Comparison of ENCODE assay signal across 9 cellular contexts in the genomic region with DNA sequence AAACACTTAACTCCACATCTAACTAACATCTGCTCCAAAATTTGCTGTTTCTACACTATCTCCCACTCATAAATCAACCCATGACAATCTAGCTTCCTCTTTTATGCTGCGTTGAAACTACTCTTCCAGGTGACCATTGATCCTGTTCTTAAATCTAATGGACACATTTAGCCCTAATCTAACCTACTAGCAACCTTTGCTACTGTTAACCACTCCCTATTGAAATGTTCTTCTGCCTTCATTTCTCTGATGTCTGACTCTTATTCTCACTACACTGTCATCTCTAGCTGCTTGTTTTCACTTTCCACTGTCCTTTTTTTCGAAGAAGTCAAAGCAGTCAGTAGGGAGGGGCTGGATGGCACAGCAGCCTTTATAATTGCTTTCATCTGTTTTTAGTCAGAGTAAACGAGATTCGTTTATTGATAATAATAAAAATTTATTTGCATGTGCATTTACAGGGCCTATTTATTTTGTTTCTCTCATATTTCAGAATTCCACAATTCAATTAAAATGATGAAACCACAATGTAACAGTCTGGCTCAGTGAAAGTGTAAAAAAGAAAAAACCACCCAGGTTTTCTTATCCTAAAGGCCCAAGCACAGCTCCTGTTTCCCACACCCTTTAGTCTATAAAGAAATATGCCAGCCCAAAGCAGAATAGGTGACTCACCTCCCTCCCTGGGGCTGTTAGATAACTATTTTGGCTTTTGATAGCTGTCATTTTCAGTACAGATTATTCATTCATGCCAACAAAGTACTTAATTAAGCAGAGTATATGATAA. TPM values are rescaled to one million over a fixed set of nuclear protein-coding genes. Genes with fewer than 3 reads are reported as not detected.
DNase-seq lines count a peak whose midpoint lies in the region; ATAC-seq, FAIRE-seq and TF ChIP-seq lines count a peak whose summit lies in the region.
"Had no signal": no experiment of that assay in that cellular context is flagged by ENCODE, and none has a peak within 500 bp of the region (broad histone marks: within the 10 kb centered on the region; RNA-seq: fewer than 3 reads in every experiment).

No MANE protein-coding gene starts in this region.

- peak; percentile 86 for ATAC-seq in GM21723 (IDR thresholded peaks at IDR 0.05; ENCODE audit: unreplicated experiment)
- ATAC-seq in activated naive CD4-positive, alpha-beta T cell treated with anti-CD3 and anti-CD28 coated beads, Interleukin-2, amount 50 U/mL, for 72 hours: peak; percentile 72 to 93
- peak; percentile 42 to 53 (median 53) for ATAC-seq in natural killer cell

- TF ChIP-seq EP300 in esophagus muscularis mucosa (IDR thresholded peaks at IDR 0.05): no peak

- TF ChIP-seq CTCF in natural killer cell (IDR thresholded peaks at IDR 0.05) (no peak), esophagus muscularis mucosa (IDR thresholded peaks at IDR 0.05) (no peak)

- FAIRE-seq in GM18507 (lab: Jason Lieb, UNC): peak; percentile 76
- FAIRE-seq: TTC549 had no signal

- no peaks in the 10 kb centered on the region for H3K36me3 ChIP-seq in esophagus muscularis mucosa

- H3K4me1 Mint-ChIP-seq in IgD-negative memory B cell: peaks cover 56 to 73% (median 64%) of the 10 kb centered on the region in 3 donors
- peaks cover 59 to 67% of the 10 kb centered on the region in 2 donors for H3K4me1 Mint-ChIP-seq in natural killer cell

- no peak for TF ChIP-seq POLR2A in esophagus muscularis mucosa (IDR thresholded peaks at IDR 0.05; ENCODE audit: low read depth)

- WGBS in esophagus muscularis mucosa: 48% methylated on average over 4 of the region's 4 CpGs

- intact Hi-C loops in natural killer cell (cut with micrococcal nuclease) (loop anchor here (5.0 kb wide), 1 partner anchor 44 kb away; the partner anchor contains the start of gene ATP2B1), esophagus muscularis mucosa (cut with DNase I) (no loop called here)

- no peak for DNase-seq in GM18507 (ENCODE audit: extremely low spot score, insufficient read length, low read depth)
- DNase-seq in activated naive CD4-positive, alpha-beta T cell treated with anti-CD3 and anti-CD28 coated beads, Interleukin-2, amount 50 U/mL, for 72 hours (ENCODE audit: low spot score in 2 of 2): no peak
- DNase-seq in natural killer cell: no peak
- no peak for DNase-seq in NCI-H748 (lab: John Stamatoyannopoulos, UW; ENCODE audit: unreplicated experiment)
- no peak for DNase-seq in NCI-H446 (lab: John Stamatoyannopoulos, UW)
- DNase-seq in esophagus muscularis mucosa (ENCODE audit: extremely low spot score): no peak

- no peaks in the 10 kb centered on the region for H3K27me3 Mint-ChIP-seq in IgD-negative memory B cell
- no peaks in the 10 kb centered on the region for H3K27me3 Mint-ChIP-seq in natural killer cell (ENCODE audit: low read depth in 2 of 2)

- no peaks in the 10 kb centered on the region for H3K9me3 ChIP-seq in esophagus muscularis mucosa

- no peaks in the 10 kb centered on the region for H3K27me3 ChIP-seq in esophagus muscularis mucosa

- no peak overlapping the region for H3K27ac ChIP-seq in esophagus muscularis mucosa (replicated peaks in 1 of 4)

- peak overlapping the region; percentile 7 to 61 (median 16) for H3K27ac Mint-ChIP-seq in IgD-negative memory B cell
- H3K27ac Mint-ChIP-seq in activated naive CD4-positive, alpha-beta T cell treated with anti-CD3 and anti-CD28 coated beads, Interleukin-2, amount 50 U/mL, for 72 hours: no peak overlapping the region
- peak overlapping the region; percentile 2 to 53 for H3K27ac Mint-ChIP-seq in natural killer cell

- H3K9me3 Mint-ChIP-seq in IgD-negative memory B cell (no peaks in the 10 kb centered on the region), natural killer cell (no peaks in the 10 kb centered on the region)
- peaks cover 3 to 8% of the 10 kb centered on the region in 2 donors for H3K9me3 Mint-ChIP-seq in activated naive CD4-positive, alpha-beta T cell treated with anti-CD3 and anti-CD28 coated beads, Interleukin-2, amount 50 U/mL, for 72 hours

- H3K4me1 ChIP-seq in esophagus muscularis mucosa: peaks cover 3 to 44% (median 26%) of the 10 kb centered on the region in 4 donors

- H3K36me3 Mint-ChIP-seq in IgD-negative memory B cell (peaks cover 6% of the 10 kb centered on the region), natural killer cell (no peaks in the 10 kb centered on the region)
- peaks cover 0 to 13% of the 10 kb centered on the region in 2 donors for H3K36me3 Mint-ChIP-seq in activated naive CD4-positive, alpha-beta T cell treated with anti-CD3 and anti-CD28 coated beads, Interleukin-2, amount 50 U/mL, for 72 hours

- peak overlapping the region in 3 of 4 donors; percentile 16 to 52 (median 51) for H3K4me3 Mint-ChIP-seq in IgD-negative memory B cell
- H3K4me3 Mint-ChIP-seq in natural killer cell: peak overlapping the region; percentile 1

- no peak overlapping the region for H3K4me3 ChIP-seq in esophagus muscularis mucosa

RNA-seq across cellular contexts. Expression of gene ATP2B1, which starts 44.9 kb away (rescaled TPM):
- 102 TPM for polyA plus RNA-seq in IgD-negative memory B cell
- total RNA-seq in activated naive CD4-positive, alpha-beta T cell treated with anti-CD3 and anti-CD28 coated beads, Interleukin-2, amount 50 U/mL, for 72 hours: 10 to 100 TPM; 14.5 to 18.2 TPM
- total RNA-seq in natural killer cell (10 to 100 TPM; 87.8 to 97.6 (median 97.3) TPM), esophagus muscularis mucosa (10 to 100 TPM; 16.0 to 36.9 (median 20.7) TPM)

Comparison
In these comparisons a context has a peak if more than half of its experiments do, and no peak if none do; other contexts are left out.
1. H3K27ac Mint-ChIP-seq: peak in IgD-negative memory B cell (3 of 3) and natural killer cell (2 of 2); none in activated naive CD4-positive, alpha-beta T cell treated with anti-CD3 and anti-CD28 coated beads, Interleukin-2, amount 50 U/mL, for 72 hours (0 of 2).
2. Peak in every context shown above with its lines, with median percentiles within 50 percentile points of each other: ATAC-seq.